ENCODE assay signal across 22 cellular contexts in the genomic region with DNA sequence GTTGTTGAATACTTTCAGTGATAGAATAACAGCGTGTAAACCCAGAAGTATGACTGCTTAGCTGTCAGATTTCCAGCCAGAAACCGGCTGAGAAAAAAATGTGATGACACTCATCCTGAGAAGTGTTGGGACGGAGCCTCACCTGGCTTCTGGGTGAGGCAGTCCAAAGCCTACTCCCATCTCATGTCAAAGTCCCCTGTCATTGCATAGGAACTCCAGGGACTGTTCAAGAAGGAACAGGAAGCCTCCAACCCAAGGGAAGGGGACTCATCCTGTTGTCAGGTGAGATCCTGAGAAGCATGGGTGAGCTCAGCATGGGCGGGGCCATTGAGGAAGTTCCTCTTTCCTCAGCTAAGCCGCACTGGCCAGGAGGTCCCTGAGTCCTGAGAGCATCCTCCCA. TPM values are rescaled to one million over a fixed set of nuclear protein-coding genes. Genes with fewer than 3 reads are reported as not detected.
A peak's percentile ranks its signal among the peaks of the same experiment; 100 is the strongest.
DNase-seq lines count a peak whose midpoint lies in the region; ATAC-seq and TF ChIP-seq lines count a peak whose summit lies in the region.
"Had no signal": no experiment of that assay in that cellular context is flagged by ENCODE, and none has a peak within 500 bp of the region (broad histone marks: within the 10 kb centered on the region; RNA-seq: fewer than 3 reads in every experiment).

No MANE protein-coding gene starts in this region.

- dilution Hi-C loops in IMR-90 (cut with HindIII; ENCODE audit: low sequenced_read_pairs, unreplicated experiment): no loop called here

- peak overlapping the region; percentile 98 for H3K4ac ChIP-seq in IMR-90 (ENCODE audit: low read depth, low read length)

- H3K9ac ChIP-seq in IMR-90 (ENCODE audit: low read depth, low read length): no peak overlapping the region

- peak overlapping the region; percentile 97 for H2BK120ac ChIP-seq in IMR-90 (ENCODE audit: low read depth, low read length)

- H3K36me3 Mint-ChIP-seq in CD8-positive, alpha-beta T cell: no peaks in the 10 kb centered on the region
- peaks cover 0 to 3% (median 0%) of the 10 kb centered on the region in 5 donors for H3K36me3 Mint-ChIP-seq in naive thymus-derived CD4-positive, alpha-beta T cell
- no peaks in the 10 kb centered on the region for H3K36me3 Mint-ChIP-seq in T-cell
- H3K36me3 Mint-ChIP-seq: IgD-negative memory B cell had no signal

- no peak for TF ChIP-seq CTCF in CD8-positive, alpha-beta T cell (IDR thresholded peaks at IDR 0.05)
- TF ChIP-seq CTCF in IMR-90 (conservative IDR thresholded peaks at IDR 0.05; ENCODE audit: low read depth, low read length) (no peak), dorsolateral prefrontal cortex (IDR thresholded peaks at IDR 0.05 in 54 of 56, conservative IDR thresholded peaks at IDR 0.05 in 2 of 56; ENCODE audit: low read depth in 1 of 56, partially characterized antibody in 56 of 56) (no peak)

- no peaks in the 10 kb centered on the region for H3K9me3 Mint-ChIP-seq in CD8-positive, alpha-beta T cell
- H3K9me3 Mint-ChIP-seq in naive thymus-derived CD4-positive, alpha-beta T cell: no peaks in the 10 kb centered on the region
- no peaks in the 10 kb centered on the region for H3K9me3 Mint-ChIP-seq in T-cell
- H3K9me3 Mint-ChIP-seq: IgD-negative memory B cell had no signal

- peaks cover 51% of the 10 kb centered on the region for H3K4me1 ChIP-seq in CD8-positive, alpha-beta T cell (ENCODE audit: insufficient read depth, low read length)
- H3K4me1 ChIP-seq in IMR-90 (ENCODE audit: control insufficient read depth, insufficient read depth, low read length): peaks cover 47% of the 10 kb centered on the region
- H3K4me1 ChIP-seq in naive thymus-derived CD4-positive, alpha-beta T cell (ENCODE audit: control insufficient read depth in 2 of 2, insufficient read depth in 2 of 2, low read length in 2 of 2): peaks cover 28 to 39% of the 10 kb centered on the region in 2 donors

- H3K36me3 ChIP-seq in CD8-positive, alpha-beta T cell (ENCODE audit: insufficient read depth, low read length): no peaks in the 10 kb centered on the region
- no peaks in the 10 kb centered on the region for H3K36me3 ChIP-seq in IMR-90 (ENCODE audit: control insufficient read depth, insufficient read depth, low read length)
- no peaks in the 10 kb centered on the region for H3K36me3 ChIP-seq in naive thymus-derived CD4-positive, alpha-beta T cell (ENCODE audit: control insufficient read depth in 2 of 3, insufficient read depth in 3 of 3, low read length in 3 of 3)
- H3K36me3 ChIP-seq: BE2C, thyroid gland had no signal

- peak overlapping the region; percentile 87 for H3K18ac ChIP-seq in IMR-90 (ENCODE audit: low read depth, low read length)

- H4K20me1 ChIP-seq in IMR-90 (ENCODE audit: insufficient read depth, low read length): no peaks in the 10 kb centered on the region

- no peak overlapping the region for H3K56ac ChIP-seq in IMR-90 (ENCODE audit: extremely low read depth, insufficient read depth, low read length)

- H4K91ac ChIP-seq in IMR-90 (ENCODE audit: insufficient read depth, low read depth, low read length): peak overlapping the region; percentile 81

- no peak overlapping the region for H3K4me3 Mint-ChIP-seq in CD8-positive, alpha-beta T cell
- no peak overlapping the region for H3K4me3 Mint-ChIP-seq in naive thymus-derived CD4-positive, alpha-beta T cell
- H3K4me3 Mint-ChIP-seq in T-cell: no peak overlapping the region
- H3K4me3 Mint-ChIP-seq: IgD-negative memory B cell had no signal

- 100% methylated on average over 1 of the region's 5 CpGs; no CpG with 5 or more reads in 1 of the 2 experiments for WGBS in IMR-90 (ENCODE audit: extremely low coverage in 2 of 2, insufficient read length in 1 of 2), 2 experiments

- no peaks in the 10 kb centered on the region for H3K27me3 ChIP-seq in CD8-positive, alpha-beta T cell (ENCODE audit: insufficient read depth, low read length)
- H3K27me3 ChIP-seq in IMR-90 (ENCODE audit: control insufficient read depth, insufficient read depth, low read length) (no peaks in the 10 kb centered on the region), dorsolateral prefrontal cortex (no peaks in the 10 kb centered on the region)
- H3K27me3 ChIP-seq in naive thymus-derived CD4-positive, alpha-beta T cell (ENCODE audit: control insufficient read depth in 2 of 2, insufficient read depth in 2 of 2, low read length in 2 of 2): no peaks in the 10 kb centered on the region
- H3K27me3 ChIP-seq: BE2C, body of pancreas, thyroid gland had no signal

- in situ Hi-C loops in IMR-90 (cut with MboI; ENCODE audit: low sequenced_read_pairs): loop anchor here (5.0 kb wide), 1 partner anchor 67 kb away; no protein-coding TSS in a partner anchor

- peak overlapping the region; percentile 83 for H3K14ac ChIP-seq in IMR-90 (replicated peaks; ENCODE audit: low read depth, low read length)

- no peaks in the 10 kb centered on the region for H3K27me3 Mint-ChIP-seq in CD8-positive, alpha-beta T cell (ENCODE audit: low read depth)
- peaks cover 0 to 2% (median 0%) of the 10 kb centered on the region in 5 donors for H3K27me3 Mint-ChIP-seq in naive thymus-derived CD4-positive, alpha-beta T cell
- no peaks in the 10 kb centered on the region for H3K27me3 Mint-ChIP-seq in T-cell

- TF ChIP-seq POLR2A in IMR-90 (IDR thresholded peaks at IDR 0.05; ENCODE audit: low read depth, low read length): no peak

- H3K79me1 ChIP-seq in IMR-90 (ENCODE audit: low read depth in 1 of 2, low read length in 2 of 2): peaks cover 0 to 14% of the 10 kb centered on the region in 2 experiments; a peak in 2 of 4 replicates

- H2BK15ac ChIP-seq in IMR-90 (ENCODE audit: low read depth, low read length): peak overlapping the region; percentile 41; the same call in 2 of the 3 replicates

- CTCF ChIA-PET in CD8-positive, alpha-beta T cell (lab: Charles Lee): interaction anchor here (1.2 to 5.6 kb wide), 3 partner anchors 26 to 77 kb away, joined by 3 to 30 read pairs (median 7); no protein-coding TSS in a partner anchor
- CTCF ChIA-PET in IMR-90 (lab: Yijun Ruan, JAX) (interaction anchor here (1.0 to 1.5 kb wide), 3 partner anchors 20 to 210 kb away, joined by 3 read pairs; no protein-coding TSS in a partner anchor), T-cell (lab: Charles Lee) (interaction anchor here (1.3 to 3.8 kb wide), 4 partner anchors 9 to 78 kb away, joined by 3 to 18 read pairs (median 8); no protein-coding TSS in a partner anchor)
- CTCF ChIA-PET in naive thymus-derived CD4-positive, alpha-beta T cell (lab: Charles Lee): interaction anchor here (1.4 to 1.9 kb wide), 2 partner anchors 26 to 214 kb away, joined by 3 to 7 read pairs; no protein-coding TSS in a partner anchor

- peak overlapping the region; percentile 37 for H3K27ac Mint-ChIP-seq in CD8-positive, alpha-beta T cell
- H3K27ac Mint-ChIP-seq in naive thymus-derived CD4-positive, alpha-beta T cell: peak overlapping the region in 5 of 9 donors; percentile 0 to 96 (median 95)
- H3K27ac Mint-ChIP-seq in T-cell: peak overlapping the region in 1 of 2 donors; percentile 28

- POLR2A ChIA-PET in CD8-positive, alpha-beta T cell (lab: Charles Lee): interaction anchor here (0.6 kb wide), 1 partner anchor 180 kb away, joined by 8 read pairs; no protein-coding TSS in a partner anchor
- POLR2A ChIA-PET in IMR-90 (lab: Charles Lee; ENCODE audit: unreplicated experiment) (interaction anchor here (1.5 kb wide), 1 partner anchor 12 kb away, joined by 6 read pairs; no protein-coding TSS in a partner anchor), T-cell (lab: Charles Lee) (interaction anchor here (0.5 to 0.6 kb wide), 2 partner anchors 9 to 865 kb away, joined by 3 read pairs; no protein-coding TSS in a partner anchor)
- POLR2A ChIA-PET in naive thymus-derived CD4-positive, alpha-beta T cell (lab: Charles Lee): no interaction called here

- H4K5ac ChIP-seq in IMR-90 (ENCODE audit: low read depth, low read length): peak overlapping the region; percentile 77

- H2BK5ac ChIP-seq in IMR-90 (ENCODE audit: low read depth, low read length, poor library complexity, severe bottlenecking): peak overlapping the region; percentile 48

- H3K4me1 Mint-ChIP-seq in CD8-positive, alpha-beta T cell (ENCODE audit: low read depth): peaks cover 56% of the 10 kb centered on the region
- peaks cover 32 to 58% (median 46%) of the 10 kb centered on the region in 7 donors for H3K4me1 Mint-ChIP-seq in naive thymus-derived CD4-positive, alpha-beta T cell
- peaks cover 51 to 57% (median 53%) of the 10 kb centered on the region in 3 donors for H3K4me1 Mint-ChIP-seq in T-cell

- intact Hi-C loops in CD8-positive, alpha-beta T cell (cut with DNase I, micrococcal nuclease): loop anchor here (5.0 to 10.0 kb wide), 4 partner anchors 127 to 409 kb away; a partner anchor contains a TSS
- intact Hi-C loops in IMR-90 (cut with micrococcal nuclease): loop anchor here (1.0 kb wide), 1 partner anchor 25 kb away; no protein-coding TSS in a partner anchor
- intact Hi-C loops in dorsolateral prefrontal cortex (cut with DNase I): loop anchor here in 1 of 2 donors (10.0 kb wide), 2 partner anchors 69 to 129 kb away; no protein-coding TSS in a partner anchor
- intact Hi-C loops in naive thymus-derived CD4-positive, alpha-beta T cell (cut with micrococcal nuclease): loop anchor here in 1 of 2 donors (5.0 kb wide), 2 partner anchors 288 to 392 kb away; a partner anchor contains a TSS

- H3K23ac ChIP-seq in IMR-90 (ENCODE audit: low read depth, low read length): peak overlapping the region; percentile 40; the same call in 1 of the 2 replicates

- no TSS peak for BruUV-seq in IMR-90 (replicated peaks; lab: Mats Ljungman, UMichigan)

- peaks cover 43% of the 10 kb centered on the region for H3K9me1 ChIP-seq in IMR-90 (ENCODE audit: insufficient read depth, low read length)

- no peak overlapping the region for H3K4me2 ChIP-seq in IMR-90 (ENCODE audit: low read depth, low read length)

- H2BK20ac ChIP-seq in IMR-90 (ENCODE audit: low read depth, low read length): peak overlapping the region; percentile 91

- no peak overlapping the region for H3K27ac ChIP-seq in CD8-positive, alpha-beta T cell (ENCODE audit: low read depth, low read length)
- H3K27ac ChIP-seq in IMR-90 (ENCODE audit: insufficient read depth, low read length) (peak overlapping the region; percentile 30; the same call in 1 of the 2 replicates), dorsolateral prefrontal cortex (peak overlapping the region in 42 of 59 donors; percentile 9 to 95 (median 84))
- no peak overlapping the region for H3K27ac ChIP-seq in naive thymus-derived CD4-positive, alpha-beta T cell (ENCODE audit: low read depth, low read length)
- H3K27ac ChIP-seq: body of pancreas, thyroid gland had no signal

- TF ChIP-seq RAD21 in IMR-90 (IDR thresholded peaks at IDR 0.05; ENCODE audit: low read length): no peak

- H2AK9ac ChIP-seq in IMR-90 (replicated peaks; ENCODE audit: low read depth, low read length, poor library complexity): peak overlapping the region; percentile 74

- no peak overlapping the region for H3K4me3 ChIP-seq in CD8-positive, alpha-beta T cell (ENCODE audit: low read depth, low read length)
- H3K4me3 ChIP-seq in IMR-90 (ENCODE audit: insufficient read depth, low read depth, low read length) (no peak overlapping the region), dorsolateral prefrontal cortex (no peak overlapping the region)
- H3K4me3 ChIP-seq in naive thymus-derived CD4-positive, alpha-beta T cell (ENCODE audit: low read length): no peak overlapping the region
- H3K4me3 ChIP-seq: body of pancreas, skin epidermis, thyroid gland had no signal

- H2AK5ac ChIP-seq in IMR-90 (ENCODE audit: low read depth, low read length): peak overlapping the region; percentile 87

- H4K8ac ChIP-seq in IMR-90 (ENCODE audit: low read depth in 2 of 2, low read length in 2 of 2): peak overlapping the region; percentile 12 to 72; a peak in 2 of 4 replicates

- H3K9me3 ChIP-seq in CD8-positive, alpha-beta T cell (ENCODE audit: low read length): no peaks in the 10 kb centered on the region
- no peaks in the 10 kb centered on the region for H3K9me3 ChIP-seq in IMR-90 (ENCODE audit: control insufficient read depth, insufficient read depth, low read length)
- H3K9me3 ChIP-seq in naive thymus-derived CD4-positive, alpha-beta T cell (ENCODE audit: control insufficient read depth in 2 of 3, low read length in 3 of 3): no peaks in the 10 kb centered on the region
- H3K9me3 ChIP-seq: BE2C, body of pancreas, thyroid gland had no signal

- peak overlapping the region; percentile 67 for H2AFZ ChIP-seq in IMR-90 (replicated peaks; ENCODE audit: low read length, poor library complexity)

- no peak for DNase-seq in CD8-positive, alpha-beta T cell
- DNase-seq in IMR-90 (peak; percentile 47), dorsolateral prefrontal cortex (no peak), ecto neural progenitor cell (ENCODE audit: low spot score) (no peak), T-cell (no peak)
- no peak for DNase-seq in naive thymus-derived CD4-positive, alpha-beta T cell
- no peak for DNase-seq in stimulated activated naive CD4-positive, alpha-beta T cell (lab: John Stamatoyannopoulos, UW)
- DNase-seq: activated CD4-positive, CD25-positive, alpha-beta regulatory T cell; BE2C; body of pancreas; dermis blood vessel endothelial cell; DMS79 treated with DMSO at 0.1 percent for 48 hours; hypothalamus; left cardiac atrium; MV-4-11; stimulated activated CD4-positive, alpha-beta T cell treated with anti-CD3 and anti-CD28 coated beads, Interleukin-4, amount 100 ng/mL, for 4 hours; thyroid gland had no signal

- no peak for ATAC-seq in CD8-positive, alpha-beta T cell
- ATAC-seq in IMR-90 (ENCODE audit: low read depth): no peak
- ATAC-seq in naive thymus-derived CD4-positive, alpha-beta T cell: no peak
- ATAC-seq in T-cell (replicated peaks in 1 of 4): no peak
- ATAC-seq in HG02588 (IDR thresholded peaks at IDR 0.05; ENCODE audit: unreplicated experiment): no peak
- ATAC-seq: body of pancreas, left cardiac atrium had no signal

RNA-seq across cellular contexts. Expression of a gene that starts 11.3 kb away (rescaled TPM):
- under 1 TPM; 0.27 to 0.44 TPM for total RNA-seq in CD8-positive, alpha-beta T cell
- 0.56 and 0.90 TPM in 2 replicates for total RNA-seq in IMR-90 (2012; rRNA removed)
- polyA plus RNA-seq in IMR-90 (2012; rRNA removed): 0.75 and 1.2 TPM in 2 replicates
- polyA plus RNA-seq in IMR-90 (2012; cell fraction: cytosol; rRNA removed): 0.66 and 1.2 TPM in 2 replicates
- polyA plus RNA-seq in IMR-90 (2012; cell fraction: nucleus; rRNA removed; ENCODE audit: low replicate concordance): 0.76 and 1.5 TPM in 2 replicates
- 1 to 10 TPM in 46 of 120 experiments, under 1 TPM in 70, not detected in 4; 0.28 to 2.6 (median 0.94) TPM for total RNA-seq in dorsolateral prefrontal cortex
- total RNA-seq in naive thymus-derived CD4-positive, alpha-beta T cell: not detected
- polyA plus RNA-seq in naive thymus-derived CD4-positive, alpha-beta T cell: not detected
- under 1 TPM in 1 of 5 donors, not detected in 4; 0.23 TPM for total RNA-seq in T-cell
- total RNA-seq: activated CD8-positive, alpha-beta memory T cell treated with anti-CD3 and anti-CD28 coated beads for 36 hours; body of pancreas; posterior vena cava; thyroid gland had no signal

Comparison
In these comparisons a context has a peak if more than half of its experiments do, and no peak if none do; other contexts are left out.
1. H3K27ac ChIP-seq: peak in IMR-90 (single experiment) and dorsolateral prefrontal cortex (42 of 59); none in CD8-positive, alpha-beta T cell (single experiment) and naive thymus-derived CD4-positive, alpha-beta T cell (single experiment).